Comparison of ENCODE assay signal across 2 cellular contexts in the genomic region with DNA sequence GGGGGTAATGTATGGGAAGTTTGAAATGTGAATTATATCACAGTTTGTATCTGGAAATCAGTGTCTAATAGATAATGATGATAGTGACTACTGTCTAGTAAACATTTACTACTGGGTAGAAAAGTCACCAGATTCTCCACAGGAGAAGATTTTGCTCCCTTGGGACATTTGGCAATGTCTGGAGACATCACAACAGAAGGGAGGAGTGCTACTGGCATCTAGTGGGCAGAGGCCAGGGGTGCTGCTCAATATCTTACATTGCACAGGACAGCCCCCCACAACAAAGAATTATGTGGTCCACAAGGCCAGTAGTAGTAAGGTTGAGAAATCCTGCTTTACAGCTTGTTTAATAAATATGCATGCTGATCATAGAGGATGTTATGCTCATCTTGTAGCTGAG.
TF ChIP-seq lines count a peak whose summit lies in the region.

No MANE protein-coding gene starts in this region.

TF ChIP-seq in HEK293, 187 proteins besides CTCF, POLR2A, EP300 and RAD21 (continued from another document):
- TF ChIP-seq PRDM6 (tag by site-specific recombination; IDR thresholded peaks at IDR 0.05), result no peak
- no peak for TF ChIP-seq ZNF660 (tag by site-specific recombination; IDR thresholded peaks at IDR 0.05)
- no peak for TF ChIP-seq ZNF302 (tag by site-specific recombination; IDR thresholded peaks at IDR 0.05; ENCODE audit: low read depth)
- TF ChIP-seq, protein P1, sequence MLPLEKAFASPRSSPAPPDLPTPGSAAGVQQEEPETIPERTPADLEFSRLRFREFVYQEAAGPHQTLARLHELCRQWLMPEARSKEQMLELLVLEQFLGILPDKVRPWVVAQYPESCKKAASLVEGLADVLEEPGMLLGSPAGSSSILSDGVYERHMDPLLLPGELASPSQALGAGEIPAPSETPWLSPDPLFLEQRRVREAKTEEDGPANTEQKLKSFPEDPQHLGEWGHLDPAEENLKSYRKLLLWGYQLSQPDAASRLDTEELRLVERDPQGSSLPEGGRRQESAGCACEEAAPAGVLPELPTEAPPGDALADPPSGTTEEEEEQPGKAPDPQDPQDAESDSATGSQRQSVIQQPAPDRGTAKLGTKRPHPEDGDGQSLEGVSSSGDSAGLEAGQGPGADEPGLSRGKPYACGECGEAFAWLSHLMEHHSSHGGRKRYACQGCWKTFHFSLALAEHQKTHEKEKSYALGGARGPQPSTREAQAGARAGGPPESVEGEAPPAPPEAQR (tag by site-specific recombination; IDR thresholded peaks at IDR 0.05), result no peak

TF ChIP-seq in WTC11, 78 proteins besides CTCF, POLR2A, EP300 and RAD21 (continued from another document):
- TF ChIP-seq HMGXB4 (CRISPR knock-in tag; IDR thresholded peaks at IDR 0.05) (no peak), ZNF396 (CRISPR knock-in tag; IDR thresholded peaks at IDR 0.05; ENCODE audit: borderline replicate concordance) (no peak)
- TF ChIP-seq, protein P2, sequence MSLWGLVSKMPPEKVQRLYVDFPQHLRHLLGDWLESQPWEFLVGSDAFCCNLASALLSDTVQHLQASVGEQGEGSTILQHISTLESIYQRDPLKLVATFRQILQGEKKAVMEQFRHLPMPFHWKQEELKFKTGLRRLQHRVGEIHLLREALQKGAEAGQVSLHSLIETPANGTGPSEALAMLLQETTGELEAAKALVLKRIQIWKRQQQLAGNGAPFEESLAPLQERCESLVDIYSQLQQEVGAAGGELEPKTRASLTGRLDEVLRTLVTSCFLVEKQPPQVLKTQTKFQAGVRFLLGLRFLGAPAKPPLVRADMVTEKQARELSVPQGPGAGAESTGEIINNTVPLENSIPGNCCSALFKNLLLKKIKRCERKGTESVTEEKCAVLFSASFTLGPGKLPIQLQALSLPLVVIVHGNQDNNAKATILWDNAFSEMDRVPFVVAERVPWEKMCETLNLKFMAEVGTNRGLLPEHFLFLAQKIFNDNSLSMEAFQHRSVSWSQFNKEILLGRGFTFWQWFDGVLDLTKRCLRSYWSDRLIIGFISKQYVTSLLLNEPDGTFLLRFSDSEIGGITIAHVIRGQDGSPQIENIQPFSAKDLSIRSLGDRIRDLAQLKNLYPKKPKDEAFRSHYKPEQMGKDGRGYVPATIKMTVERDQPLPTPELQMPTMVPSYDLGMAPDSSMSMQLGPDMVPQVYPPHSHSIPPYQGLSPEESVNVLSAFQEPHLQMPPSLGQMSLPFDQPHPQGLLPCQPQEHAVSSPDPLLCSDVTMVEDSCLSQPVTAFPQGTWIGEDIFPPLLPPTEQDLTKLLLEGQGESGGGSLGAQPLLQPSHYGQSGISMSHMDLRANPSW (CRISPR knock-in tag; conservative IDR thresholded peaks at IDR 0.05; ENCODE audit: low read depth), result no peak
